In genomic region chr1:80639777-80640533, GRCh38 we compare ENCODE assay signal across 10 cellular contexts.
DNase-seq lines count a peak whose midpoint lies in the region; ATAC-seq, FAIRE-seq and TF ChIP-seq lines count a peak whose summit lies in the region.
"Had no signal": no experiment of that assay in that cellular context is flagged by ENCODE, and none has a peak within 500 bp of the region (broad histone marks: within the 10 kb centered on the region; RNA-seq: fewer than 3 reads in every experiment).

No MANE protein-coding gene starts in this region.

- no peak overlapping the region for H3K27ac Mint-ChIP-seq in stimulated activated naive CD8-positive, alpha-beta T cell treated with anti-CD3 and anti-CD28 coated beads, Interleukin-15, amount 100 ng/mL, for 72 hours
- H3K27ac Mint-ChIP-seq in natural killer cell = no peak overlapping the region
- H3K27ac Mint-ChIP-seq: activated naive CD4-positive, alpha-beta T cell treated with anti-CD3 and anti-CD28 coated beads, Interleukin-2, amount 50 U/mL, for 72 hours had no signal

- no peaks in the 10 kb centered on the region for H3K4me1 Mint-ChIP-seq in stimulated activated naive CD8-positive, alpha-beta T cell treated with anti-CD3 and anti-CD28 coated beads, Interleukin-15, amount 100 ng/mL, for 72 hours
- H3K4me1 Mint-ChIP-seq in natural killer cell = no peaks in the 10 kb centered on the region

- no peaks in the 10 kb centered on the region for H3K27me3 Mint-ChIP-seq in stimulated activated naive CD8-positive, alpha-beta T cell treated with anti-CD3 and anti-CD28 coated beads, Interleukin-15, amount 100 ng/mL, for 72 hours
- H3K27me3 Mint-ChIP-seq in natural killer cell (ENCODE audit: low read depth in 2 of 2) = no peaks in the 10 kb centered on the region

- intact Hi-C loops in natural killer cell (cut with micrococcal nuclease) = no loop called here

- DNase-seq in putamen (ENCODE audit: low spot score) (no peak), natural killer cell (no peak), NCI-H1105 (lab: John Stamatoyannopoulos, UW) (no peak)
- no peak for DNase-seq in stimulated activated naive CD8-positive, alpha-beta T cell treated with anti-CD3 and anti-CD28 coated beads, Interleukin-15, amount 100 ng/mL, for 72 hours
- DNase-seq: NCI-H524 had no signal

- H3K9me3 Mint-ChIP-seq in stimulated activated naive CD8-positive, alpha-beta T cell treated with anti-CD3 and anti-CD28 coated beads, Interleukin-15, amount 100 ng/mL, for 72 hours = peaks cover 10 to 25% of the 10 kb centered on the region in 2 donors
- H3K9me3 Mint-ChIP-seq in natural killer cell = peaks cover 9 to 17% of the 10 kb centered on the region in 2 donors

- H3K4me3 Mint-ChIP-seq in stimulated activated naive CD8-positive, alpha-beta T cell treated with anti-CD3 and anti-CD28 coated beads, Interleukin-15, amount 100 ng/mL, for 72 hours = no peak overlapping the region
- H3K4me3 Mint-ChIP-seq in natural killer cell = no peak overlapping the region

- no peak for TF ChIP-seq CTCF in natural killer cell (IDR thresholded peaks at IDR 0.05)

- ATAC-seq in GM18858 (IDR thresholded peaks at IDR 0.05; ENCODE audit: unreplicated experiment) (peak; percentile 99), GM21576 (IDR thresholded peaks at IDR 0.05; ENCODE audit: unreplicated experiment) (peak; percentile 97), HG03196 (IDR thresholded peaks at IDR 0.05; ENCODE audit: unreplicated experiment) (peak; percentile 97), natural killer cell (no peak)
- no peak for ATAC-seq in stimulated activated naive CD8-positive, alpha-beta T cell treated with anti-CD3 and anti-CD28 coated beads, Interleukin-15, amount 100 ng/mL, for 72 hours
- ATAC-seq: activated naive CD4-positive, alpha-beta T cell treated with anti-CD3 and anti-CD28 coated beads, Interleukin-2, amount 50 U/mL, for 72 hours had no signal

- H3K36me3 Mint-ChIP-seq in natural killer cell = no peaks in the 10 kb centered on the region
- H3K36me3 Mint-ChIP-seq: activated naive CD4-positive, alpha-beta T cell treated with anti-CD3 and anti-CD28 coated beads, Interleukin-2, amount 50 U/mL, for 72 hours had no signal

- FAIRE-seq in endometrium (lab: Jason Lieb, UNC) = peak; percentile 87

Comparison
In these comparisons a context has a peak if more than half of its experiments do, and no peak if none do; other contexts are left out.
1. ATAC-seq: peak in GM18858 (single experiment), GM21576 (single experiment) and HG03196 (single experiment); none in stimulated activated naive CD8-positive, alpha-beta T cell treated with anti-CD3 and anti-CD28 coated beads, Interleukin-15, amount 100 ng/mL, for 72 hours (single experiment) and natural killer cell (0 of 3).